In the genomic region with DNA sequence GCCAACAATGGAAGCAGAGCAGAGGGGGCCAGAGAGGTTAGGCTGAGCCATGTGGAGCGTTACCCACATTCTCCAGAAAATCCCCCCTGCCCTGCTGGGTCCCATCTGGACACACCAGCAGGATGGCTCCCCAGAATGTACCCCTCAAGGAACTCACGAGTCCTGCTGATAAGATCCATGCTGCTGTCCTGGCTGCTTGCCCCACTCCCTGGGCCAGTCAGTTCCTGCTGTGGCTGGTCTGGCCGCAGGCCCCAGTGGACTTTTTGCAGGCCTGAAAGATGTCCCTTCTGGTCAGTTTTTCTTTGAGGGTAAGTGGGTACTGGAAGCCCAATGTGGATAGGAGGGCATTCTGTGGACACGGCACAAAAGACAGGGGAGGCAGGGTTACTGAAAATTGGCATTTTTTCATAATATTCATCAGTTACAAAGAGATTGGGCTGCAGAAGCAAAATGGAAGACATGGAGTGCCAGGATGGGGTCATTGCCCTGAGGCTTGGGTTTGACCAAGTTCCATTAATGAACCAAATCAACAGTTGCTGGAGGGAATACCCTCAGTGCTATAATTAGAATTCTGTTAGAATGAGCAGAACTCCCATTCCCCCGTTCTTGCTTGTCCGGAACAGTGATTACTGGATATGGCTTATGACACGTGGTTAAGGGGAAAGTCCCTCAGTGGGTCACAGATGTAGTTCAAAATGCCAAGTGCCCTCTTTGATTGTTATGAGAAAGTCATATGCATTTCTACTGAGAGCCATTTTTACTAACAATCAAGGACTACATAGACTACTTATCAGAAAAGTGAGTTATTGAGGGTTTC, we compare ENCODE assay signal across 17 cellular contexts.
"Had no signal": no experiment of that assay in that cellular context is flagged by ENCODE, and none has a peak within 500 bp of the region (broad histone marks: within the 10 kb centered on the region; RNA-seq: fewer than 3 reads in every experiment).

No MANE protein-coding gene starts in this region.

- H3K4me3 ChIP-seq: dorsolateral prefrontal cortex, heart left ventricle, mucosa of descending colon, sigmoid colon, tibial artery, uterus had no signal

- H3K27ac Mint-ChIP-seq: activated T-helper 1 cell treated with anti-CD3 and anti-CD28 coated beads, Interleukin-12 subunit alpha, Interleukin-12 subunit beta, Interleukin-2, Interleukin-4 antibody, amounts not matched to agents 30 ng/mL and 10 ng/mL and 1 ng/mL, durations not matched to agents 14 hours and 24 hours and 36 hours; brain; natural killer cell; T-helper 1 cell treated with Interleukin-12 subunit alpha and Interleukin-12 subunit beta and Interleukin-4 antibody, amounts not matched to agents 30 μg/mL and 1 μg/mL, for 36 hours; WTC11 had no signal

- H3K27ac ChIP-seq: dorsolateral prefrontal cortex, heart left ventricle, sigmoid colon, tibial artery, uterus had no signal

- H3K9me3 ChIP-seq: mucosa of descending colon, sigmoid colon, tibial artery, uterus had no signal

- H3K9me3 Mint-ChIP-seq: activated T-helper 1 cell treated with anti-CD3 and anti-CD28 coated beads, Interleukin-12 subunit alpha, Interleukin-12 subunit beta, Interleukin-2, Interleukin-4 antibody, amounts not matched to agents 30 ng/mL and 10 ng/mL and 1 ng/mL, durations not matched to agents 14 hours and 24 hours and 36 hours; natural killer cell; T-helper 1 cell treated with Interleukin-12 subunit alpha and Interleukin-12 subunit beta and Interleukin-4 antibody, amounts not matched to agents 30 μg/mL and 1 μg/mL, for 36 hours had no signal

- H3K36me3 Mint-ChIP-seq: natural killer cell had no signal

- H3K36me3 ChIP-seq: sigmoid colon, uterus had no signal

- DNase-seq: activated naive CD4-positive, alpha-beta T cell treated with anti-CD3 and anti-CD28 coated beads, Interleukin-2, amount 50 U/mL, for 16 hours; amygdala; cerebellar nuclear complex; left colon; mucosa of descending colon; natural killer cell; occipital lobe; sigmoid colon; stimulated activated CD4-positive, alpha-beta T cell treated with anti-CD3 and anti-CD28 coated beads, Interleukin-12 subunit alpha, Interleukin-12 subunit beta, amount 100 ng/mL, for 4 hours; tibial artery; uterus had no signal

- H3K4me1 Mint-ChIP-seq: brain, natural killer cell, WTC11 had no signal

- H3K4me1 ChIP-seq: sigmoid colon, tibial artery, uterus had no signal

- H3K4me3 Mint-ChIP-seq: activated T-helper 1 cell treated with anti-CD3 and anti-CD28 coated beads, Interleukin-12 subunit alpha, Interleukin-12 subunit beta, Interleukin-2, Interleukin-4 antibody, amounts not matched to agents 30 ng/mL and 10 ng/mL and 1 ng/mL, durations not matched to agents 14 hours and 24 hours and 36 hours; brain; natural killer cell; T-helper 1 cell treated with Interleukin-12 subunit alpha and Interleukin-12 subunit beta and Interleukin-4 antibody, amounts not matched to agents 30 μg/mL and 1 μg/mL, for 36 hours; WTC11 had no signal

- H3K27me3 ChIP-seq: dorsolateral prefrontal cortex, heart left ventricle, sigmoid colon, tibial artery, uterus had no signal

- ATAC-seq: left colon, mucosa of descending colon, WTC11 had no signal
